Comparison of ENCODE assay signal across 9 cellular contexts in genomic region chr22:42646569-42647525, GRCh38. TPM values are rescaled to one million over a fixed set of nuclear protein-coding genes. Genes with fewer than 3 reads are reported as not detected.
A peak's percentile ranks its signal among the peaks of the same experiment; 100 is the strongest.
DNase-seq lines count a peak whose midpoint lies in the region; ATAC-seq and TF ChIP-seq lines count a peak whose summit lies in the region.
"Had no signal": no experiment of that assay in that cellular context is flagged by ENCODE, and none has a peak within 500 bp of the region (broad histone marks: within the 10 kb centered on the region; RNA-seq: fewer than 3 reads in every experiment).

No MANE protein-coding gene starts in this region.

- peak overlapping the region in 4 of 6 donors; percentile 60 to 89 (median 72) for H3K27ac Mint-ChIP-seq in naive B cell
- no peak overlapping the region for H3K27ac Mint-ChIP-seq in activated CD4-positive, alpha-beta memory T cell treated with anti-CD3 and anti-CD28 coated beads, Interleukin-2, amount 10 ng/mL, durations not matched to agents 7 days and 5 days

- DNase-seq in LNCaP clone FGC (ENCODE audit: low read depth) = peak; percentile 15
- DNase-seq in naive B cell = no peak
- DNase-seq in germinal center (ENCODE audit: low spot score) = no peak
- DNase-seq in activated CD4-positive, alpha-beta memory T cell treated with anti-CD3 and anti-CD28 coated beads, Interleukin-2, amount 10 ng/mL, durations not matched to agents 7 days and 5 days = no peak
- DNase-seq in dedifferentiated amniotic fluid mesenchymal stem cell (ENCODE audit: extremely low spot score) = no peak

- H3K27ac ChIP-seq in ACC112 (ENCODE audit: low read depth, low read length) = no peak overlapping the region; the same call in 1 of the 2 replicates

- peaks cover 62% of the 10 kb centered on the region for H3K79me2 ChIP-seq in ACC112 (ENCODE audit: control insufficient read depth, insufficient read depth, low read length, unreplicated experiment)

- CTCF ChIA-PET in activated CD4-positive, alpha-beta memory T cell treated with anti-CD3 and anti-CD28 coated beads, Interleukin-2, amount 10 ng/mL, durations not matched to agents 7 days and 5 days (lab: Charles Lee) = no interaction called here

- H3K4me1 ChIP-seq in ACC112 (ENCODE audit: control insufficient read depth, insufficient read depth, low read length, unreplicated experiment) (peaks cover 49% of the 10 kb centered on the region), endocrine pancreas (ENCODE audit: control insufficient read depth, insufficient read depth, low read length) (no peaks in the 10 kb centered on the region)

- H3K36me3 ChIP-seq in ACC112 (ENCODE audit: insufficient read depth, low read length) = no peaks in the 10 kb centered on the region
- H3K36me3 ChIP-seq in endocrine pancreas (ENCODE audit: control insufficient read depth, insufficient read depth, low read length) = no peaks in the 10 kb centered on the region

- peak overlapping the region; percentile 29 to 98 (median 92) for H3K4me3 Mint-ChIP-seq in naive B cell
- H3K4me3 Mint-ChIP-seq in activated CD4-positive, alpha-beta memory T cell treated with anti-CD3 and anti-CD28 coated beads, Interleukin-2, amount 10 ng/mL, durations not matched to agents 7 days and 5 days = no peak overlapping the region

- no peaks in the 10 kb centered on the region for H3K36me3 Mint-ChIP-seq in naive B cell
- H3K36me3 Mint-ChIP-seq in activated CD4-positive, alpha-beta memory T cell treated with anti-CD3 and anti-CD28 coated beads, Interleukin-2, amount 10 ng/mL, durations not matched to agents 7 days and 5 days (ENCODE audit: low read depth) = peaks cover 3% of the 10 kb centered on the region

- POLR2A ChIA-PET in activated CD4-positive, alpha-beta memory T cell treated with anti-CD3 and anti-CD28 coated beads, Interleukin-2, amount 10 ng/mL, durations not matched to agents 7 days and 5 days (lab: Charles Lee) = interaction anchor here (0.6 to 5.8 kb wide), 4 partner anchors 9 to 210 kb away, joined by 3 to 79 read pairs (median 3); partner anchors contain the start of genes ARFGAP3 and POLDIP3

- no peak for ATAC-seq in naive B cell (ENCODE audit: low read depth in 2 of 2)
- ATAC-seq in HG02759 (IDR thresholded peaks at IDR 0.05; ENCODE audit: unreplicated experiment) = no peak

- H2AFZ ChIP-seq in ACC112 (ENCODE audit: low read length, unreplicated experiment) = no peak overlapping the region

- H3K4me1 Mint-ChIP-seq in naive B cell = peaks cover 36 to 66% (median 62%) of the 10 kb centered on the region in 3 donors
- peaks cover 29% of the 10 kb centered on the region for H3K4me1 Mint-ChIP-seq in activated CD4-positive, alpha-beta memory T cell treated with anti-CD3 and anti-CD28 coated beads, Interleukin-2, amount 10 ng/mL, durations not matched to agents 7 days and 5 days

- peak overlapping the region; percentile 15 for H3K9ac ChIP-seq in endocrine pancreas (ENCODE audit: control insufficient read depth, insufficient read depth, low read length)

- H3K9me3 ChIP-seq in endocrine pancreas (ENCODE audit: control insufficient read depth, low read length) = no peaks in the 10 kb centered on the region

- H3K4me3 ChIP-seq in ACC112 (ENCODE audit: low read depth, low read length) (peak overlapping the region; percentile 40; the same call in 1 of the 2 replicates), LNCaP clone FGC (ENCODE audit: low read depth, low read length) (peak overlapping the region; percentile 36), endocrine pancreas (ENCODE audit: control insufficient read depth, insufficient read depth, low read length) (no peak overlapping the region)

- no peak for TF ChIP-seq CTCF in LNCaP clone FGC (IDR thresholded peaks at IDR 0.05; ENCODE audit: control insufficient read depth, extremely low read depth, insufficient read depth)

- no peaks in the 10 kb centered on the region for H3K27me3 ChIP-seq in ACC112 (ENCODE audit: insufficient read depth, low read length)
- H3K27me3 ChIP-seq in endocrine pancreas (ENCODE audit: control insufficient read depth, insufficient read depth, low read length) = no peaks in the 10 kb centered on the region

- H3K27me3 Mint-ChIP-seq in naive B cell = no peaks in the 10 kb centered on the region
- no peaks in the 10 kb centered on the region for H3K27me3 Mint-ChIP-seq in activated CD4-positive, alpha-beta memory T cell treated with anti-CD3 and anti-CD28 coated beads, Interleukin-2, amount 10 ng/mL, durations not matched to agents 7 days and 5 days

- H3K9me3 Mint-ChIP-seq in naive B cell = peaks cover 0 to 2% (median 0%) of the 10 kb centered on the region in 7 donors
- no peaks in the 10 kb centered on the region for H3K9me3 Mint-ChIP-seq in activated CD4-positive, alpha-beta memory T cell treated with anti-CD3 and anti-CD28 coated beads, Interleukin-2, amount 10 ng/mL, durations not matched to agents 7 days and 5 days

RNA-seq across cellular contexts. Expression of gene CYB5R3, which starts 2.3 kb away (rescaled TPM):
- polyA plus RNA-seq in naive B cell (ENCODE audit: low read depth in 6 of 6) = 100 to 1,000 TPM in 2 of 6 donors, 10 to 100 TPM in 4; 72.0 to 142 (median 83.8) TPM
- total RNA-seq in activated CD4-positive, alpha-beta memory T cell treated with anti-CD3 and anti-CD28 coated beads, Interleukin-2, amount 10 ng/mL, durations not matched to agents 7 days and 5 days = 10 to 100 TPM; 68.4 to 74.3 TPM

RNA-seq across cellular contexts. Expression of gene ATP5MGL, which starts 6.4 kb away (rescaled TPM):
- polyA plus RNA-seq in naive B cell (ENCODE audit: low read depth in 6 of 6) = 1 to 10 TPM in 1 of 6 donors, under 1 TPM in 2, not detected in 3; 0.38 to 1.6 (median 0.77) TPM
- 1 to 10 TPM; 1.2 to 1.3 TPM for total RNA-seq in activated CD4-positive, alpha-beta memory T cell treated with anti-CD3 and anti-CD28 coated beads, Interleukin-2, amount 10 ng/mL, durations not matched to agents 7 days and 5 days
- total RNA-seq: kidney epithelial cell had no signal

RNA-seq across cellular contexts. Expression of gene POLDIP3, which starts 32.2 kb away (rescaled TPM):
- polyA plus RNA-seq in naive B cell (ENCODE audit: low read depth in 6 of 6) = 100 to 1,000 TPM in 1 of 6 donors, 10 to 100 TPM in 5; 61.2 to 106 (median 81.3) TPM
- 10 to 100 TPM; 71.4 to 74.7 TPM for total RNA-seq in activated CD4-positive, alpha-beta memory T cell treated with anti-CD3 and anti-CD28 coated beads, Interleukin-2, amount 10 ng/mL, durations not matched to agents 7 days and 5 days
